Comparison of ENCODE assay signal across 8 cellular contexts in the genomic region with DNA sequence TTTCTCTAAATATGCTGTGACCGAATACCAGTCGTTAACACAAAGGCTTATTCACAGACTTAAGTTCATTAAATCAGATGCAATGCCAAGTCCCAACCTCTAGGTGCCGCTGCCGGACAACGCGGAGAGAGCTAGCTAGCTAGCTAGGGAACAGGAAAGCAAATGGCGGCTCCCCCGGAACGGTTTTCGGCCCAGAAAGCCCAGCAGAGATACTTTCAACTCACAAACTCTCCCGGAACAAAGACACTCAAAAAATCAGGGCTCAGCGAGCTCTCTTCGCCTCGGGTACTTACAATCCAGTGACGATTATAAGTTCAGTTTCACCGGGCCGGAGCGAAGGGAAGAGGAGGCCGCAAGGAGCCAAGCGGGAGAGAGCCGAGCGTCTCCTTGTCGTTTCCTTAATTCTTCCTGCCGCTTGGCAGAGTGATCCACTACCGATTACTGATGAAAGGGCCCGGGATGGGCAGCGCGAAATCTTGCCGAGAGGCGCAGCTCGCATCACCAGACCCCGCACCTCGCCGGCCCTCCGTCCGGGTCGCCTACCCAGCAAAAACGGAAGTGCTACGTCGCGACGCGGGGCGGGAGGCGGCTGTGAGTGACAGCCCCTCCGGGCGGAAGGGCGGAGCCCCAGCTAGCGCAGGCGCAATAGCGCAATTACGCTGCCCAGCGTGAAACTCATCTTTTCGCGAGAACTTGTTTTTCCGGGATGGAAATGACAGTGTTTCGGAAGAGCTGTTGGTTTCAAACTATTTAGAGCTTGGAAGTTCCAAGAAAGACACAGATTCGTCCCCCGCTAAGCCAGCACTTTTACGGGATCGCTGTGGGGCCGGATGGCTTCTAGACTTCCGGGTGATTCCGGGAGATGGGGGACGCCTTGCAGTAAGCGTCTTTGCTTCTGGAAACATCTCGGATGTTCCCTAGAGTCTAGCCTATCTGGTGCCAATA. TPM values are rescaled to one million over a fixed set of nuclear protein-coding genes. Genes with fewer than 3 reads are reported as not detected.
DNase-seq lines count a peak whose midpoint lies in the region; ATAC-seq and TF ChIP-seq lines count a peak whose summit lies in the region.

A gene with protein sequence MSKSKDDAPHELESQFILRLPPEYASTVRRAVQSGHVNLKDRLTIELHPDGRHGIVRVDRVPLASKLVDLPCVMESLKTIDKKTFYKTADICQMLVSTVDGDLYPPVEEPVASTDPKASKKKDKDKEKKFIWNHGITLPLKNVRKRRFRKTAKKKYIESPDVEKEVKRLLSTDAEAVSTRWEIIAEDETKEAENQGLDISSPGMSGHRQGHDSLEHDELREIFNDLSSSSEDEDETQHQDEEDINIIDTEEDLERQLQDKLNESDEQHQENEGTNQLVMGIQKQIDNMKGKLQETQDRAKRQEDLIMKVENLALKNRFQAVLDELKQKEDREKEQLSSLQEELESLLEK (minus strand): TSS at position 560 of the 945 bp plus-strand sequence. CDS start 740 bp downstream, outside the sequence.

- H3K36me3 ChIP-seq in ES-I3 (ENCODE audit: insufficient read depth, low read length) (peaks cover 17% of the 10 kb centered on the region), RWPE2 (ENCODE audit: low read depth) (peaks cover 24% of the 10 kb centered on the region)

- H3K9me3 ChIP-seq in ES-I3 (ENCODE audit: control insufficient read depth, insufficient read depth, low read length) (peaks cover 20% of the 10 kb centered on the region), RWPE2 (ENCODE audit: severe bottlenecking) (peaks cover 36% of the 10 kb centered on the region)

- TF ChIP-seq CTCF in RWPE2 (IDR thresholded peaks at IDR 0.05; ENCODE audit: poor library complexity, severe bottlenecking) (peak; percentile 98), fibroblast of pulmonary artery (IDR thresholded peaks at IDR 0.05; ENCODE audit: low read length, missing control alignments) (peak; percentile 92)

- H3K4me3 ChIP-seq in RWPE2 (ENCODE audit: severe bottlenecking) (peak within 1 kb of the TSS; percentile 57), fibroblast of pulmonary artery (replicated peaks; ENCODE audit: low read depth, low read length) (peak within 1 kb of the TSS; percentile 94)

- H3K36me3 Mint-ChIP-seq in activated T-helper 2 cell treated with anti-CD3 and anti-CD28 coated beads, Interferon-gamma antibody, Interleukin-2, Interleukin-4, amounts not matched to agents 10 μg/mL and 5 μg/mL and 100 μg/mL, durations not matched to agents 14 hours and 24 hours and 36 hours (ENCODE audit: low read depth), result peaks cover 54% of the 10 kb centered on the region
- H3K36me3 Mint-ChIP-seq in natural killer cell treated with Interleukin-12 subunit alpha and Interleukin-12 subunit beta and Interleukin-15 and Interleukin-18, amount 100 ng/mL, for 72 hours, result peaks cover 44% of the 10 kb centered on the region

- peak within 1 kb of the TSS; percentile 97 for H3K27ac Mint-ChIP-seq in activated T-helper 2 cell treated with anti-CD3 and anti-CD28 coated beads, Interferon-gamma antibody, Interleukin-2, Interleukin-4, amounts not matched to agents 10 μg/mL and 5 μg/mL and 100 μg/mL, durations not matched to agents 14 hours and 24 hours and 36 hours
- peak within 1 kb of the TSS; percentile 99 to 100 for H3K27ac Mint-ChIP-seq in natural killer cell treated with Interleukin-12 subunit alpha and Interleukin-12 subunit beta and Interleukin-15 and Interleukin-18, amount 100 ng/mL, for 72 hours

- peaks cover 49% of the 10 kb centered on the region for H3K9me3 Mint-ChIP-seq in activated T-helper 2 cell treated with anti-CD3 and anti-CD28 coated beads, Interferon-gamma antibody, Interleukin-2, Interleukin-4, amounts not matched to agents 10 μg/mL and 5 μg/mL and 100 μg/mL, durations not matched to agents 14 hours and 24 hours and 36 hours
- H3K9me3 Mint-ChIP-seq in natural killer cell treated with Interleukin-12 subunit alpha and Interleukin-12 subunit beta and Interleukin-15 and Interleukin-18, amount 100 ng/mL, for 72 hours, result peaks cover 22% of the 10 kb centered on the region

- peak within 1 kb of the TSS; percentile 99 for H3K9ac ChIP-seq in ES-I3 (ENCODE audit: low read depth, low read length)

- H3K27ac ChIP-seq in RWPE2 (ENCODE audit: poor library complexity, severe bottlenecking), result peak within 1 kb of the TSS; percentile 83

- no peaks in the 10 kb centered on the region; the same call in 1 of the 2 replicates for H3K4me1 ChIP-seq in ES-I3 (ENCODE audit: insufficient read depth, low read length)
- H3K4me1 ChIP-seq in RWPE2 (ENCODE audit: insufficient read depth, poor library complexity, severe bottlenecking), result no peaks in the 10 kb centered on the region

- peak; percentile 91 for DNase-seq in H4 (ENCODE audit: low spot score)
- DNase-seq in LoVo (ENCODE audit: low spot score), result peak; percentile 96
- DNase-seq in RWPE2 (ENCODE audit: low spot score), result peak; percentile 90
- DNase-seq in activated T-helper 2 cell treated with anti-CD3 and anti-CD28 coated beads, Interferon-gamma antibody, Interleukin-2, Interleukin-4, amounts not matched to agents 10 μg/mL and 5 μg/mL and 100 μg/mL, durations not matched to agents 14 hours and 24 hours and 36 hours (ENCODE audit: low spot score), result peak; percentile 91
- DNase-seq in fibroblast of pulmonary artery (ENCODE audit: low read depth), result peak; percentile 97
- DNase-seq in natural killer cell treated with Interleukin-12 subunit alpha and Interleukin-12 subunit beta and Interleukin-15 and Interleukin-18, amount 100 ng/mL, for 72 hours (ENCODE audit: low spot score), result peak; percentile 95
- peak; percentile 94 for DNase-seq in stimulated activated naive CD8-positive, alpha-beta T cell treated with anti-CD3 and anti-CD28 coated beads, Interleukin-15, Interleukin-2, amounts not matched to agents 100 U/mL and 50 U/mL, for 24 hours

- H3K4me1 Mint-ChIP-seq in activated T-helper 2 cell treated with anti-CD3 and anti-CD28 coated beads, Interferon-gamma antibody, Interleukin-2, Interleukin-4, amounts not matched to agents 10 μg/mL and 5 μg/mL and 100 μg/mL, durations not matched to agents 14 hours and 24 hours and 36 hours (ENCODE audit: low read depth), result peaks cover 14% of the 10 kb centered on the region
- peaks cover 35 to 36% of the 10 kb centered on the region in 2 donors for H3K4me1 Mint-ChIP-seq in natural killer cell treated with Interleukin-12 subunit alpha and Interleukin-12 subunit beta and Interleukin-15 and Interleukin-18, amount 100 ng/mL, for 72 hours (ENCODE audit: low read depth in 2 of 2)

- H3K27me3 ChIP-seq in RWPE2 (ENCODE audit: insufficient read depth, poor library complexity, severe bottlenecking), result no peaks in the 10 kb centered on the region

- intact Hi-C loops in activated T-helper 2 cell treated with anti-CD3 and anti-CD28 coated beads, Interferon-gamma antibody, Interleukin-2, Interleukin-4, amounts not matched to agents 10 μg/mL and 5 μg/mL and 100 μg/mL, durations not matched to agents 14 hours and 24 hours and 36 hours (cut with micrococcal nuclease), result loop anchor here (2.0 kb wide), 1 partner anchor 244 kb away; no protein-coding TSS in a partner anchor

- peak; percentile 87 for ATAC-seq in RWPE2 (ENCODE audit: low read depth)
- ATAC-seq in natural killer cell treated with Interleukin-12 subunit alpha and Interleukin-12 subunit beta and Interleukin-15 and Interleukin-18, amount 100 ng/mL, for 72 hours, result peak; percentile 97 to 98
- ATAC-seq in stimulated activated naive CD8-positive, alpha-beta T cell treated with anti-CD3 and anti-CD28 coated beads, Interleukin-15, Interleukin-2, amounts not matched to agents 100 U/mL and 50 U/mL, for 24 hours, result peak; percentile 95

- peaks cover 1% of the 10 kb centered on the region for H3K27me3 Mint-ChIP-seq in activated T-helper 2 cell treated with anti-CD3 and anti-CD28 coated beads, Interferon-gamma antibody, Interleukin-2, Interleukin-4, amounts not matched to agents 10 μg/mL and 5 μg/mL and 100 μg/mL, durations not matched to agents 14 hours and 24 hours and 36 hours (ENCODE audit: low read depth)
- H3K27me3 Mint-ChIP-seq in natural killer cell treated with Interleukin-12 subunit alpha and Interleukin-12 subunit beta and Interleukin-15 and Interleukin-18, amount 100 ng/mL, for 72 hours, result peaks cover 2 to 7% of the 10 kb centered on the region in 2 donors

- H3K4me3 Mint-ChIP-seq in activated T-helper 2 cell treated with anti-CD3 and anti-CD28 coated beads, Interferon-gamma antibody, Interleukin-2, Interleukin-4, amounts not matched to agents 10 μg/mL and 5 μg/mL and 100 μg/mL, durations not matched to agents 14 hours and 24 hours and 36 hours (ENCODE audit: low read depth), result peak within 1 kb of the TSS; percentile 94
- peak within 1 kb of the TSS; percentile 97 for H3K4me3 Mint-ChIP-seq in natural killer cell treated with Interleukin-12 subunit alpha and Interleukin-12 subunit beta and Interleukin-15 and Interleukin-18, amount 100 ng/mL, for 72 hours

RNA-seq across cellular contexts. Expression of the gene that starts here (rescaled TPM):
- total RNA-seq in H4 (2014; rRNA removed; shearing (Covaris generic)), result 51.2 and 74.8 TPM in 2 replicates
- total RNA-seq in activated T-helper 2 cell treated with anti-CD3 and anti-CD28 coated beads, Interferon-gamma antibody, Interleukin-2, Interleukin-4, amounts not matched to agents 10 μg/mL and 5 μg/mL and 100 μg/mL, durations not matched to agents 14 hours and 24 hours and 36 hours, result 67.1 and 70.5 TPM in 2 replicates
- total RNA-seq in natural killer cell treated with Interleukin-12 subunit alpha and Interleukin-12 subunit beta and Interleukin-15 and Interleukin-18, amount 100 ng/mL, for 72 hours, result 10 to 100 TPM; 52.5 to 63.5 TPM

Comparison
In these comparisons a context has a peak if more than half of its experiments do, and no peak if none do; other contexts are left out.
1. Peak in every context shown above with its lines: DNase-seq, ATAC-seq, H3K4me3 ChIP-seq and H3K27ac ChIP-seq.